8 cellular contexts compared by ENCODE assay signal in the genomic region with DNA sequence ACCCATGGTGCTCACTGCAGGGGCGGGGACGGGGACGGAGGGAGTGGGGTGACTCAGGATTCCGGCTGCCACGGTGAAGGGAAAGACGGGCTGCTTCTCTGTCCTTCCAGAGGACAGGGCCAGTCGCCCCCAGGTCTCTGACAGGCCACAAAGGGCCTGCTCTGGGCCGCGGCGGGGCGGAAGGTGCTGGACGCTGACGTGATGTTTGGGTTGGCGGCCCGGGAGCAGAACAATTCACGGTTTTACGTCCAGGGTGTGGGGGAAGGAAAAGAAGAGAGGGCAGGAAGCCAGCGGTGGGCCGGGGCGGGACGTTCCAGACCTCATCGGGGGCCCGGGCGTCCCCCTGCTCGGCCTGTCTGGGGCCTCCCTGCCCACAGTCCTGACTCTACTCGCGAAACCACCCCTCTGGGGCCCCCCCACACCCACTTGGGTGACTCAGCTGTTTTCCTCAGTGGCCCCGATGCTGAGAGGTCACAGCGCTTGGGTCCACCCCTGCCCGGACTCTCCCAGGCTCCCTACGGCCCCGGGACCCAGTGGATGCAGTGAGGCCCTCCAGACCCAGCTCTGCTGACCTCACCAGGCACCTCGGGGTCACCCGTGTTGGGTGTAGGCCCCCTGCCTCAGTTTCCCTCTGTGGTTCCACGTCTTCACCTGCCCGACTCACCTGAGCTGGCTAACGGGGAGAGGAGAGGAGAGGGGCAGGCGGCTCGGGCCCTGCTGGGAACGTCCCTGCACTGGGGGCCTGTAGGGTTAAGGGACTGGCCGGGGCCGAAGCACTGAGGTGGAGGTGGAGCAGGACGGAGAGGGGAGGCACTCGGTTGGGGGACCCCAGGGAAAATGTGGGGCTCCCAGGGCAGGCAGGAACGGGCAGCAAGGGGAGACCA. TPM values are rescaled to one million over a fixed set of nuclear protein-coding genes. Genes with fewer than 3 reads are reported as not detected.
DNase-seq lines count a peak whose midpoint lies in the region.

No MANE protein-coding gene starts in this region.

- peak overlapping the region; percentile 86 for H3K27ac ChIP-seq in cingulate gyrus (ENCODE audit: low read depth, low read length)
- peak overlapping the region; percentile 94 for H3K27ac ChIP-seq in subcutaneous abdominal adipose tissue (ENCODE audit: low read depth, low read length)

- H3K4me3 ChIP-seq in subcutaneous abdominal adipose tissue (ENCODE audit: low read depth in 1 of 5, low read length in 5 of 5): peak overlapping the region in 4 of 5 donors; percentile 36 to 54 (median 41)

- H3K4me1 ChIP-seq in subcutaneous abdominal adipose tissue (ENCODE audit: control insufficient read depth in 5 of 5, insufficient read depth in 5 of 5, low read length in 5 of 5): peaks cover 0 to 42% (median 35%) of the 10 kb centered on the region in 5 donors

- no peaks in the 10 kb centered on the region for H3K27me3 ChIP-seq in subcutaneous abdominal adipose tissue (ENCODE audit: control insufficient read depth in 5 of 5, insufficient read depth in 4 of 5, low read length in 5 of 5)

- H3K9me3 ChIP-seq in subcutaneous abdominal adipose tissue (ENCODE audit: control insufficient read depth in 5 of 5, low read length in 5 of 5): peaks cover 0 to 5% (median 3%) of the 10 kb centered on the region in 5 donors

- DNase-seq in stimulated activated naive CD4-positive, alpha-beta T cell treated with Interleukin-2 at 50 U/mL for 16 hours (lab: John Stamatoyannopoulos, UW): peak; percentile 31
- DNase-seq in stimulated activated naive CD4-positive, alpha-beta T cell (lab: John Stamatoyannopoulos, UW): no peak
- DNase-seq in mucosa of gallbladder (ENCODE audit: low spot score) (peak; percentile 59), NCI-H748 (lab: John Stamatoyannopoulos, UW; ENCODE audit: unreplicated experiment) (no peak), HUDEP-2 (lab: John Stamatoyannopoulos, UW; ENCODE audit: unreplicated experiment in 76 of 76) (no peak), SHP77 (lab: John Stamatoyannopoulos, UW) (no peak)

- peaks cover 0 to 17% (median 8%) of the 10 kb centered on the region in 5 donors for H3K36me3 ChIP-seq in subcutaneous abdominal adipose tissue (ENCODE audit: control insufficient read depth in 5 of 5, insufficient read depth in 5 of 5, low read length in 5 of 5)

- H3K9ac ChIP-seq in subcutaneous abdominal adipose tissue (ENCODE audit: low read length in 5 of 5): peak overlapping the region in 4 of 5 donors; percentile 52 to 83 (median 71)

RNA-seq across cellular contexts. Expression of a gene that starts 29.2 kb away (rescaled TPM):
- total RNA-seq in mucosa of gallbladder: 72.9 TPM

RNA-seq across cellular contexts. Expression of a gene that starts 37.1 kb away (rescaled TPM):
- 141 TPM for total RNA-seq in mucosa of gallbladder

RNA-seq across cellular contexts. Expression of a gene that starts 44.4 kb away (rescaled TPM):
- total RNA-seq in mucosa of gallbladder: 25.8 TPM

Comparison
In these comparisons a context has a peak if more than half of its experiments do, and no peak if none do; other contexts are left out.
1. DNase-seq: peak in stimulated activated naive CD4-positive, alpha-beta T cell treated with Interleukin-2 at 50 U/mL for 16 hours (single experiment) and mucosa of gallbladder (single experiment); none in stimulated activated naive CD4-positive, alpha-beta T cell (0 of 6), NCI-H748 (single experiment), HUDEP-2 (0 of 76) and SHP77 (0 of 2).